Comparison of ENCODE assay signal across 19 cellular contexts in genomic region chr15:80106051-80106450, GRCh38. TPM values are rescaled to one million over a fixed set of nuclear protein-coding genes. Genes with fewer than 3 reads are reported as not detected.
DNase-seq lines count a peak whose midpoint lies in the region; ATAC-seq and TF ChIP-seq lines count a peak whose summit lies in the region.
"Had no signal": no experiment of that assay in that cellular context is flagged by ENCODE, and none has a peak within 500 bp of the region (broad histone marks: within the 10 kb centered on the region; RNA-seq: fewer than 3 reads in every experiment).

No MANE protein-coding gene starts in this region.

- H3K9me3 ChIP-seq in breast epithelium (no peaks in the 10 kb centered on the region), SK-N-SH (no peaks in the 10 kb centered on the region), fibroblast of lung (ENCODE audit: control insufficient read depth, insufficient read depth, low read depth, low read length) (no peaks in the 10 kb centered on the region)
- H3K9me3 ChIP-seq: body of pancreas, right atrium auricular region, SJCRH30, stomach, upper lobe of right lung had no signal

- no TSS peak for BruUV-seq in MCF 10A (replicated peaks; lab: Mats Ljungman, UMichigan)

- no peak for TF ChIP-seq CTCF in MCF 10A (IDR thresholded peaks at IDR 0.05; ENCODE audit: unreplicated experiment)
- TF ChIP-seq CTCF in breast epithelium (IDR thresholded peaks at IDR 0.05) = no peak
- TF ChIP-seq CTCF in SK-N-SH (IDR thresholded peaks at IDR 0.05) = no peak
- no peak for TF ChIP-seq CTCF in fibroblast of lung (conservative IDR thresholded peaks at IDR 0.05 in 1 of 2, IDR thresholded peaks at IDR 0.05 in 1 of 2; ENCODE audit: low read depth in 1 of 2, low read length in 2 of 2)
- TF ChIP-seq CTCF in osteocyte (IDR thresholded peaks at IDR 0.05) = no peak
- TF ChIP-seq CTCF in GM13976 (IDR thresholded peaks at IDR 0.05; ENCODE audit: borderline replicate concordance, control extremely low read depth, extremely low read depth, insufficient read depth, missing control alignments) = no peak

- H3K4me3 Mint-ChIP-seq in MCF 10A (ENCODE audit: unreplicated experiment) (peak overlapping the region; percentile 44), osteocyte (ENCODE audit: unreplicated experiment) (no peak overlapping the region)
- H3K4me3 Mint-ChIP-seq: neural progenitor cell had no signal

- H3F3A ChIP-seq in SK-N-SH (replicated peaks; ENCODE audit: insufficient read depth) = peaks cover 20% of the 10 kb centered on the region

- H3K4me3 ChIP-seq in breast epithelium (no peak overlapping the region), SK-N-SH (ENCODE audit: low read depth in 2 of 2, low read length in 1 of 2) (no peak overlapping the region), fibroblast of lung (replicated peaks in 1 of 4; ENCODE audit: control extremely low read depth in 1 of 4, insufficient read depth in 1 of 4, low read depth in 3 of 4, low read length in 4 of 4) (no peak overlapping the region)
- H3K4me3 ChIP-seq: body of pancreas, GM12878, neural progenitor cell, right atrium auricular region, SJCRH30, stomach, upper lobe of right lung had no signal

- TF ChIP-seq RAD21 in SK-N-SH (IDR thresholded peaks at IDR 0.05; ENCODE audit: low read length) = no peak

- H3K27me3 ChIP-seq in breast epithelium (no peaks in the 10 kb centered on the region), SK-N-SH (ENCODE audit: insufficient read depth) (no peaks in the 10 kb centered on the region), fibroblast of lung (ENCODE audit: control insufficient read depth, insufficient read depth, low read length) (no peaks in the 10 kb centered on the region)
- H3K27me3 ChIP-seq: body of pancreas, neural progenitor cell, right atrium auricular region, SJCRH30, stomach, upper lobe of right lung had no signal

- H3K36me3 Mint-ChIP-seq in MCF 10A (ENCODE audit: insufficient read depth, unreplicated experiment) = no peaks in the 10 kb centered on the region
- H3K36me3 Mint-ChIP-seq in osteocyte (ENCODE audit: unreplicated experiment) = peaks cover 11% of the 10 kb centered on the region
- H3K36me3 Mint-ChIP-seq: IgD-negative memory B cell had no signal

- H3K4me1 Mint-ChIP-seq in MCF 10A (ENCODE audit: insufficient read depth, unreplicated experiment) = peaks cover 21% of the 10 kb centered on the region
- H3K4me1 Mint-ChIP-seq in osteocyte (ENCODE audit: unreplicated experiment) = peaks cover 10% of the 10 kb centered on the region
- H3K4me1 Mint-ChIP-seq: neural progenitor cell had no signal

- H3K27ac ChIP-seq in breast epithelium (no peak overlapping the region), SK-N-SH (ENCODE audit: low read depth in 2 of 2, low read length in 1 of 2) (peak overlapping the region in 1 of 2 experiments; percentile 63; a peak in 2 of 4 replicates), fibroblast of lung (ENCODE audit: insufficient read depth, low read length) (no peak overlapping the region)
- H3K27ac ChIP-seq: body of pancreas, neural progenitor cell, right atrium auricular region, SJCRH30, upper lobe of right lung had no signal

- peak overlapping the region; percentile 26; the same call in 1 of the 2 replicates for H3K4me2 ChIP-seq in SK-N-SH
- H3K4me2 ChIP-seq in fibroblast of lung (ENCODE audit: extremely low read depth, insufficient read depth, low read length) = peak overlapping the region; percentile 13
- H3K4me2 ChIP-seq: neural progenitor cell had no signal

- H3K9me2 ChIP-seq in SK-N-SH = no peaks in the 10 kb centered on the region

- H3K9me3 Mint-ChIP-seq in MCF 10A (ENCODE audit: unreplicated experiment) (no peaks in the 10 kb centered on the region), osteocyte (ENCODE audit: unreplicated experiment) (no peaks in the 10 kb centered on the region)
- H3K9me3 Mint-ChIP-seq: IgD-negative memory B cell, neural progenitor cell had no signal

- H2AFZ ChIP-seq in SK-N-SH (ENCODE audit: low read depth) (no peak overlapping the region), fibroblast of lung (ENCODE audit: low read length) (no peak overlapping the region)
- H2AFZ ChIP-seq: neural progenitor cell had no signal

- intact Hi-C loops in MCF 10A (cut with micrococcal nuclease) = loop anchor here (5.0 kb wide), 1 partner anchor 34 kb away; no protein-coding TSS in a partner anchor
- intact Hi-C loops in breast epithelium (cut with DNase I; ENCODE audit: low total_unique reads) = no loop called here
- intact Hi-C loops in posterior vena cava (cut with DNase I) = no loop called here

- H3K27ac Mint-ChIP-seq in MCF 10A (ENCODE audit: low read depth, unreplicated experiment) (peak overlapping the region; percentile 84), osteocyte (ENCODE audit: unreplicated experiment) (no peak overlapping the region)
- H3K27ac Mint-ChIP-seq: neural progenitor cell had no signal

- TF ChIP-seq EP300 in SK-N-SH (IDR thresholded peaks at IDR 0.05; ENCODE audit: borderline replicate concordance in 1 of 2, low read depth in 1 of 2, low read length in 1 of 2) = no peak

- H3K36me3 ChIP-seq in breast epithelium (no peaks in the 10 kb centered on the region), SK-N-SH (replicated peaks in 1 of 2; ENCODE audit: control insufficient read depth in 1 of 2, insufficient read depth in 2 of 2, low read length in 1 of 2) (peaks cover 0 to 7% of the 10 kb centered on the region in 2 experiments), fibroblast of lung (ENCODE audit: control insufficient read depth, insufficient read depth, low read length) (no peaks in the 10 kb centered on the region)
- H3K36me3 ChIP-seq: neural progenitor cell, right atrium auricular region, SJCRH30, upper lobe of right lung had no signal

- POLR2A ChIA-PET in MCF 10A (lab: Yijun Ruan, JAX) (interaction anchor here (0.8 to 2.4 kb wide), 5 partner anchors 10 to 55 kb away, joined by 3 to 9 read pairs (median 3); no protein-coding TSS in a partner anchor), SK-N-SH (lab: Yijun Ruan, JAX) (no interaction called here)

- WGBS in SK-N-SH (ENCODE audit: low lambda C conversion rate) = 83% methylated on average over 4 of the region's 4 CpGs

- H3K4me1 ChIP-seq in breast epithelium (no peaks in the 10 kb centered on the region), SK-N-SH (ENCODE audit: control insufficient read depth in 1 of 2, insufficient read depth in 2 of 2, low read depth in 1 of 2, low read length in 1 of 2) (peaks cover 0 to 15% of the 10 kb centered on the region in 2 experiments; a peak in 1 of 4 replicates), fibroblast of lung (ENCODE audit: control insufficient read depth, extremely low read depth, insufficient read depth, low read length) (no peaks in the 10 kb centered on the region)
- H3K4me1 ChIP-seq: SJCRH30, upper lobe of right lung had no signal

- in situ Hi-C loops in GM13976 (cut with MboI; ENCODE audit: low sequenced_read_pairs, unreplicated experiment) = no loop called here

- DNase-seq in MCF 10A (ENCODE audit: unreplicated experiment) (peak; percentile 52), breast epithelium (ENCODE audit: low spot score in 2 of 2) (no peak), SK-N-SH (no peak), fibroblast of lung (ENCODE audit: low read depth in 2 of 2) (peak; percentile 53 to 82), osteocyte (ENCODE audit: extremely low spot score, unreplicated experiment) (no peak), GM13976 (ENCODE audit: low spot score) (no peak), posterior vena cava (ENCODE audit: low spot score) (no peak)
- DNase-seq: body of pancreas, NCI-H2081, NCI-H524, SJCRH30, stomach, T1000, upper lobe of right lung had no signal

- H3K9ac ChIP-seq in SK-N-SH (no peak overlapping the region), fibroblast of lung (ENCODE audit: insufficient read depth, low read length) (no peak overlapping the region)
- H3K9ac ChIP-seq: neural progenitor cell had no signal

- no peak for TF ChIP-seq POLR2A in breast epithelium (IDR thresholded peaks at IDR 0.05)

- ATAC-seq in GM18520 (IDR thresholded peaks at IDR 0.05; ENCODE audit: unreplicated experiment) = no peak
- ATAC-seq: body of pancreas, GM12878, upper lobe of right lung had no signal

- H3K27me3 Mint-ChIP-seq in MCF 10A (ENCODE audit: insufficient read depth, unreplicated experiment) (no peaks in the 10 kb centered on the region), osteocyte (ENCODE audit: unreplicated experiment) (no peaks in the 10 kb centered on the region)
- H3K27me3 Mint-ChIP-seq: IgD-negative memory B cell had no signal

- H3K79me2 ChIP-seq in SK-N-SH (ENCODE audit: insufficient read depth) = peaks cover 57% of the 10 kb centered on the region; the same call in 1 of the 2 replicates
- peaks cover 11% of the 10 kb centered on the region for H3K79me2 ChIP-seq in fibroblast of lung (ENCODE audit: control insufficient read depth, insufficient read depth, low read length)

- peaks cover 24% of the 10 kb centered on the region for H4K20me1 ChIP-seq in SK-N-SH (ENCODE audit: insufficient read depth)
- H4K20me1 ChIP-seq in fibroblast of lung (ENCODE audit: control insufficient read depth, extremely low read depth, insufficient read depth, low read length) = no peaks in the 10 kb centered on the region

- CTCF ChIA-PET in MCF 10A (lab: Yijun Ruan, JAX) = interaction anchor here (0.6 kb wide), 1 partner anchor 12 kb away, joined by 7 read pairs; no protein-coding TSS in a partner anchor
- CTCF ChIA-PET in SK-N-SH (lab: Yijun Ruan, JAX) = interaction anchor here (1.2 to 2.3 kb wide), 2 partner anchors 11 to 18 kb away, joined by 3 to 7 read pairs; no protein-coding TSS in a partner anchor

TF ChIP-seq in SK-N-SH, 30 proteins besides CTCF, POLR2A, EP300 and RAD21:
- no peak for TF ChIP-seq RFX5 (IDR thresholded peaks at IDR 0.05; ENCODE audit: low read length)
- TF ChIP-seq TCF12 (IDR thresholded peaks at IDR 0.05) = peak; percentile 22; the same call in 1 of the 2 replicates

RNA-seq across cellular contexts. Expression of gene ZFAND6, which starts 46.6 kb away (rescaled TPM):
- total RNA-seq in MCF 10A (2022) = 57.6 and 59.5 TPM in 2 replicates
- total RNA-seq in breast epithelium = 100 to 1,000 TPM; 141 to 193 (median 159) TPM
- 90.1 and 114 TPM in 2 replicates for polyA plus RNA-seq in SK-N-SH (2012; rRNA removed)
- 102 and 118 TPM in 2 replicates for polyA plus RNA-seq in SK-N-SH (2012; cell fraction: cytosol; rRNA removed)
- polyA plus RNA-seq in SK-N-SH (2012; cell fraction: nucleus; rRNA removed) = 25.1 and 65.9 TPM in 2 replicates
- total RNA-seq in fibroblast of lung = 160 and 325 TPM in 2 replicates
- polyA plus RNA-seq in fibroblast of lung = 125 and 126 TPM in 2 replicates
- polyA plus RNA-seq in fibroblast of lung (2012) = 72.8 and 76.2 TPM in 2 replicates
- polyA minus RNA-seq in fibroblast of lung (ENCODE audit: low replicate concordance) = 16.4 and 18.4 TPM in 2 replicates
- 63.8 and 65.9 TPM in 2 replicates for total RNA-seq in osteocyte
- total RNA-seq in posterior vena cava = 10 to 100 TPM; 45.4 to 62.9 TPM

RNA-seq across cellular contexts. Expression of gene FAH, which starts 46.7 kb away (rescaled TPM):
- total RNA-seq in MCF 10A (2022) (25.3 and 32.8 TPM in 2 replicates), breast epithelium (100 to 1,000 TPM in 1 of 3 donors, 10 to 100 TPM in 2; 48.8 to 164 (median 50.9) TPM), fibroblast of lung (35.4 and 58.6 TPM in 2 replicates), osteocyte (9.5 and 12.9 TPM in 2 replicates), posterior vena cava (10 to 100 TPM; 20.5 to 22.4 TPM)
- polyA plus RNA-seq in SK-N-SH (2012; rRNA removed) (34.9 and 36.9 TPM in 2 replicates), fibroblast of lung (24.4 and 45.3 TPM in 2 replicates)
- 24.4 and 27.8 TPM in 2 replicates for polyA plus RNA-seq in SK-N-SH (2012; cell fraction: cytosol; rRNA removed)
- 64.1 and 93.9 TPM in 2 replicates for polyA plus RNA-seq in SK-N-SH (2012; cell fraction: nucleus; rRNA removed)
- 40.0 and 80.5 TPM in 2 replicates for polyA plus RNA-seq in fibroblast of lung (2012)
- 72.8 and 154 TPM in 2 replicates for polyA minus RNA-seq in fibroblast of lung (ENCODE audit: low replicate concordance)

Comparison
In these comparisons a context has a peak if more than half of its experiments do, and no peak if none do; other contexts are left out.
1. DNase-seq: peak in MCF 10A (single experiment) and fibroblast of lung (2 of 2); none in breast epithelium (0 of 2), SK-N-SH (single experiment), osteocyte (single experiment), GM13976 (single experiment) and posterior vena cava (single experiment).